Comparison of ENCODE assay signal across 2 cellular contexts in genomic region chr9:113238202-113238858, GRCh38.
TF ChIP-seq lines count a peak whose summit lies in the region.

No MANE protein-coding gene starts in this region.

TF ChIP-seq in liver, 16 proteins besides CTCF, POLR2A, EP300 and RAD21:
- TF ChIP-seq RXRA (IDR thresholded peaks at IDR 0.05) (peak in 1 of 2 donors; percentile 27), FOXA2 (IDR thresholded peaks at IDR 0.05) (no peak), NR2F2 (IDR thresholded peaks at IDR 0.05) (peak; percentile 2)
TF ChIP-seq in liver: peak in this region for 2.

TF ChIP-seq in HepG2, 621 proteins besides CTCF, POLR2A, EP300 and RAD21:
- TF ChIP-seq ADNP (CRISPR knock-in tag; IDR thresholded peaks at IDR 0.05) (no peak), TBP (CRISPR knock-in tag; IDR thresholded peaks at IDR 0.05) (no peak), GABPA (IDR thresholded peaks at IDR 0.05; ENCODE audit: low read depth, low read length) (no peak), GABPA (CRISPR knock-in tag; IDR thresholded peaks at IDR 0.05; ENCODE audit: low read depth) (no peak), SUZ12 (IDR thresholded peaks at IDR 0.05; ENCODE audit: low read depth, low read length) (no peak), EEA1 (CRISPR knock-in tag; IDR thresholded peaks at IDR 0.05; ENCODE audit: borderline replicate concordance) (no peak), FLYWCH1 (CRISPR knock-in tag; IDR thresholded peaks at IDR 0.05) (no peak), TEF (CRISPR knock-in tag; IDR thresholded peaks at IDR 0.05) (no peak), ZNF737 (CRISPR knock-in tag; IDR thresholded peaks at IDR 0.05; ENCODE audit: borderline replicate concordance) (no peak), MED8 (CRISPR knock-in tag; IDR thresholded peaks at IDR 0.05; ENCODE audit: insufficient replicate concordance) (no peak), SSRP1 (CRISPR knock-in tag; IDR thresholded peaks at IDR 0.05) (no peak), SKIL (CRISPR knock-in tag; IDR thresholded peaks at IDR 0.05; ENCODE audit: borderline replicate concordance) (no peak), AHDC1 (CRISPR knock-in tag; IDR thresholded peaks at IDR 0.05; ENCODE audit: borderline replicate concordance) (no peak), CCDC6 (CRISPR knock-in tag; IDR thresholded peaks at IDR 0.05) (no peak), BRCA1 (CRISPR knock-in tag; IDR thresholded peaks at IDR 0.05) (no peak), HDAC2 (CRISPR knock-in tag; IDR thresholded peaks at IDR 0.05) (no peak), PAF1 (CRISPR knock-in tag; IDR thresholded peaks at IDR 0.05) (no peak), ZBTB1 (CRISPR knock-in tag; IDR thresholded peaks at IDR 0.05; ENCODE audit: borderline replicate concordance) (no peak)
